ENCODE assay signal across 16 cellular contexts in genomic region chr7:139594911-139595476, GRCh38.
"Had no signal": no experiment of that assay in that cellular context is flagged by ENCODE, and none has a peak within 500 bp of the region (broad histone marks: within the 10 kb centered on the region; RNA-seq: fewer than 3 reads in every experiment).

No MANE protein-coding gene starts in this region.

- H3K4me3 Mint-ChIP-seq: activated T-helper 1 cell treated with anti-CD3 and anti-CD28 coated beads, Interleukin-12 subunit alpha, Interleukin-12 subunit beta, Interleukin-2, Interleukin-4 antibody, amounts not matched to agents 30 ng/mL and 10 ng/mL and 1 ng/mL, durations not matched to agents 14 hours and 24 hours and 36 hours; stimulated activated memory B cell treated with anti-CD40 and anti-IgM and Interleukin-4, amounts not matched to agents 10 μg/mL and 1 μg/mL and 100 μg/mL, for 72 hours had no signal

- H3K4me1 ChIP-seq: prostate gland, right lobe of liver, spleen had no signal

- H3K27me3 Mint-ChIP-seq: stimulated activated memory B cell treated with anti-CD40 and anti-IgM and Interleukin-4, amounts not matched to agents 10 μg/mL and 1 μg/mL and 100 μg/mL, for 72 hours had no signal

- H3K4me1 Mint-ChIP-seq: stimulated activated memory B cell treated with anti-CD40 and anti-IgM and Interleukin-4, amounts not matched to agents 10 μg/mL and 1 μg/mL and 100 μg/mL, for 72 hours had no signal

- DNase-seq: activated CD4-positive, alpha-beta T cell treated with anti-CD3 and anti-CD28 coated beads, Interleukin-2, amount 50 U/mL, for 4 hours; activated naive CD4-positive, alpha-beta T cell treated with Interleukin-2 at 50 U/mL for 16 hours; central memory CD4-positive, alpha-beta T cell; dermis blood vessel endothelial cell; foreskin melanocyte; heart right ventricle; left ventricle myocardium superior; mesendoderm; right lobe of liver; spleen; stimulated activated CD4-positive, alpha-beta T cell treated with anti-CD3 and anti-CD28 coated beads, Interleukin-1b, Interleukin-23, amount 100 ng/mL, for 48 hours had no signal

- H3K27me3 ChIP-seq: heart right ventricle, neutrophil, right lobe of liver, spleen had no signal

- H3K27ac ChIP-seq: heart right ventricle, neutrophil, prostate gland, right lobe of liver, spleen had no signal

- H3K9me3 Mint-ChIP-seq: activated T-helper 1 cell treated with anti-CD3 and anti-CD28 coated beads, Interleukin-12 subunit alpha, Interleukin-12 subunit beta, Interleukin-2, Interleukin-4 antibody, amounts not matched to agents 30 ng/mL and 10 ng/mL and 1 ng/mL, durations not matched to agents 14 hours and 24 hours and 36 hours; stimulated activated memory B cell treated with anti-CD40 and anti-IgM and Interleukin-4, amounts not matched to agents 10 μg/mL and 1 μg/mL and 100 μg/mL, for 72 hours had no signal

- H3K9me3 ChIP-seq: heart right ventricle, neutrophil, prostate gland, right lobe of liver, spleen had no signal

- H3K27ac Mint-ChIP-seq: activated T-helper 1 cell treated with anti-CD3 and anti-CD28 coated beads, Interleukin-12 subunit alpha, Interleukin-12 subunit beta, Interleukin-2, Interleukin-4 antibody, amounts not matched to agents 30 ng/mL and 10 ng/mL and 1 ng/mL, durations not matched to agents 14 hours and 24 hours and 36 hours had no signal

- H3K4me3 ChIP-seq: heart right ventricle, prostate gland, right lobe of liver, spleen had no signal

- ATAC-seq: esophagus mucosa; heart right ventricle; left ventricle myocardium superior; right lobe of liver; stimulated activated memory B cell treated with anti-CD40 and anti-IgM and Interleukin-4, amounts not matched to agents 10 μg/mL and 1 μg/mL and 100 μg/mL, for 72 hours had no signal
